ENCODE assay signal across 24 cellular contexts in genomic region chr10:123509338-123509737, GRCh38.
"Had no signal": no experiment of that assay in that cellular context is flagged by ENCODE, and none has a peak within 500 bp of the region (broad histone marks: within the 10 kb centered on the region; RNA-seq: fewer than 3 reads in every experiment).

No MANE protein-coding gene starts in this region.

- H3K4me1 Mint-ChIP-seq: naive thymus-derived CD4-positive, alpha-beta T cell; stimulated activated memory B cell treated with anti-CD40 and anti-IgM and Interleukin-4, amounts not matched to agents 10 μg/mL and 1 μg/mL and 100 μg/mL, for 72 hours; stimulated activated naive CD8-positive, alpha-beta T cell treated with anti-CD3 and anti-CD28 coated beads, Interleukin-15, amount 100 ng/mL, for 72 hours had no signal

- DNase-seq: left ventricle myocardium inferior; midbrain; mucosa of descending colon; naive thymus-derived CD4-positive, alpha-beta T cell; ovary; right lobe of liver; stimulated activated CD4-positive, alpha-beta T cell treated with anti-CD3 and anti-CD28 coated beads, Interleukin-1b, Interleukin-23, amount 100 ng/mL, for 48 hours; stimulated activated CD4-positive, alpha-beta T cell treated with anti-CD3 and anti-CD28 coated beads, Interleukin-2, amount 100 ng/mL, for 48 hours; stimulated activated CD4-positive, alpha-beta T cell treated with anti-CD3 and anti-CD28 coated beads, Interleukin-4, amount 100 ng/mL, for 4 hours; stimulated activated CD8-positive, alpha-beta memory T cell treated with anti-CD3 and anti-CD28 coated beads, Interleukin-4, amount 100 ng/mL, for 48 hours; stimulated activated naive CD4-positive, alpha-beta T cell treated with Interleukin-2 at 50 U/mL for 16 hours; stimulated activated naive CD8-positive, alpha-beta T cell treated with anti-CD3 and anti-CD28 coated beads, Interleukin-15, amount 100 ng/mL, for 72 hours; substantia nigra; uterus had no signal

- H3K9me3 Mint-ChIP-seq: naive thymus-derived CD4-positive, alpha-beta T cell; natural killer cell treated with Interleukin-12 subunit alpha and Interleukin-12 subunit beta and Interleukin-15 and Interleukin-18, amount 100 ng/mL, for 72 hours; neural progenitor cell; stimulated activated memory B cell treated with anti-CD40 and anti-IgM and Interleukin-4, amounts not matched to agents 10 μg/mL and 1 μg/mL and 100 μg/mL, for 72 hours; stimulated activated naive CD8-positive, alpha-beta T cell treated with anti-CD3 and anti-CD28 coated beads, Interleukin-15, amount 100 ng/mL, for 72 hours had no signal

- H3K27me3 ChIP-seq: hepatocyte, neural progenitor cell, ovary, right atrium auricular region, right lobe of liver, tibial nerve, uterus had no signal

- H3K4me3 Mint-ChIP-seq: naive thymus-derived CD4-positive, alpha-beta T cell; natural killer cell treated with Interleukin-12 subunit alpha and Interleukin-12 subunit beta and Interleukin-15 and Interleukin-18, amount 100 ng/mL, for 72 hours; neural progenitor cell; stimulated activated memory B cell treated with anti-CD40 and anti-IgM and Interleukin-4, amounts not matched to agents 10 μg/mL and 1 μg/mL and 100 μg/mL, for 72 hours; stimulated activated naive CD8-positive, alpha-beta T cell treated with anti-CD3 and anti-CD28 coated beads, Interleukin-15, amount 100 ng/mL, for 72 hours; type B pancreatic cell had no signal

- H3K27ac Mint-ChIP-seq: natural killer cell treated with Interleukin-12 subunit alpha and Interleukin-12 subunit beta and Interleukin-15 and Interleukin-18, amount 100 ng/mL, for 72 hours; neural progenitor cell; progenitor cell of endocrine pancreas; stimulated activated memory B cell treated with anti-CD40 and anti-IgM and Interleukin-4, amounts not matched to agents 10 μg/mL and 1 μg/mL and 100 μg/mL, for 72 hours; type B pancreatic cell had no signal

- H3K27ac ChIP-seq: hepatocyte, left ventricle myocardium inferior, neural progenitor cell, ovary, right atrium auricular region, right lobe of liver, tibial nerve, uterus had no signal

- H3K9me3 ChIP-seq: left ventricle myocardium inferior, mucosa of descending colon, ovary, right atrium auricular region, right lobe of liver, tibial nerve, uterus had no signal

- H3K36me3 Mint-ChIP-seq: naive thymus-derived CD4-positive, alpha-beta T cell; natural killer cell treated with Interleukin-12 subunit alpha and Interleukin-12 subunit beta and Interleukin-15 and Interleukin-18, amount 100 ng/mL, for 72 hours; neural progenitor cell; stimulated activated memory B cell treated with anti-CD40 and anti-IgM and Interleukin-4, amounts not matched to agents 10 μg/mL and 1 μg/mL and 100 μg/mL, for 72 hours; type B pancreatic cell had no signal

- H3K36me3 ChIP-seq: left ventricle myocardium inferior, neural progenitor cell, ovary, right atrium auricular region, right lobe of liver, tibial nerve, uterus had no signal

- H3K4me3 ChIP-seq: hepatocyte, left ventricle myocardium inferior, lung, mucosa of descending colon, neural progenitor cell, ovary, right atrium auricular region, right lobe of liver, smooth muscle cell, tibial nerve, uterus had no signal

- H3K27me3 Mint-ChIP-seq: stimulated activated memory B cell treated with anti-CD40 and anti-IgM and Interleukin-4, amounts not matched to agents 10 μg/mL and 1 μg/mL and 100 μg/mL, for 72 hours had no signal
